In the genomic region with DNA sequence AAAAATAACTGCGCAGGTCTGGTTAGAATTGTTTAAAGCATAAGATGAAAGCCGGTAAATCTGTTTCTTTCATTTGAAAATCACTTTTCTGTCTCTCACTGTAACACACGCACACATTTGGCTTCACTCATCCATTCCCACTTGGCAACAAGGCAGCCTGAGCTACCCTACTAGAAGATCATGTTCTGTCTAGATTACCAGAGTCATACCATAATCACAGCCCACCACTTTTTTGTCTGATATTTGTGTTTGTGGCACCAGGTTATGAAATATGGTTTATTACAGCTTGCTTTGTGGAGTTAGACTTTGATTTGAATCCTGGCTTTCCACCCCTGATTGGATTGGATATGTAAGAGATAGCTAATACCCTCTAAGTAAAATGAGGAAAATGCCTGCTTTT, we compare ENCODE assay signal across 9 cellular contexts. TPM values are rescaled to one million over a fixed set of nuclear protein-coding genes. Genes with fewer than 3 reads are reported as not detected.
DNase-seq lines count a peak whose midpoint lies in the region; ATAC-seq and TF ChIP-seq lines count a peak whose summit lies in the region.
"Had no signal": no experiment of that assay in that cellular context is flagged by ENCODE, and none has a peak within 500 bp of the region (broad histone marks: within the 10 kb centered on the region; RNA-seq: fewer than 3 reads in every experiment).

No MANE protein-coding gene starts in this region.

- no peaks in the 10 kb centered on the region for H3K36me3 ChIP-seq in spleen

- no peaks in the 10 kb centered on the region for H3K9me3 Mint-ChIP-seq in T-helper 1 cell treated with Interleukin-12 subunit alpha and Interleukin-12 subunit beta and Interleukin-4 antibody, amounts not matched to agents 30 μg/mL and 1 μg/mL, for 36 hours
- H3K9me3 Mint-ChIP-seq in T-cell = no peaks in the 10 kb centered on the region

- H3K27me3 Mint-ChIP-seq in T-helper 1 cell treated with Interleukin-12 subunit alpha and Interleukin-12 subunit beta and Interleukin-4 antibody, amounts not matched to agents 30 μg/mL and 1 μg/mL, for 36 hours (ENCODE audit: low read depth) = no peaks in the 10 kb centered on the region
- H3K27me3 Mint-ChIP-seq in T-cell = no peaks in the 10 kb centered on the region

- no peak overlapping the region for H3K27ac Mint-ChIP-seq in T-helper 1 cell treated with Interleukin-12 subunit alpha and Interleukin-12 subunit beta and Interleukin-4 antibody, amounts not matched to agents 30 μg/mL and 1 μg/mL, for 36 hours
- peak overlapping the region; percentile 4 to 13 for H3K27ac Mint-ChIP-seq in T-cell

- H3K4me1 ChIP-seq in spleen = peaks cover 21 to 85% (median 60%) of the 10 kb centered on the region in 6 donors

- POLR2A ChIA-PET in T-cell (lab: Charles Lee) = interaction anchor here in 1 of 2 donors (0.6 to 1.6 kb wide), 2 partner anchors 26 to 55 kb away, joined by 4 read pairs; no protein-coding TSS in a partner anchor

- H3K27ac ChIP-seq in spleen = peak overlapping the region in 5 of 8 donors; percentile 5 to 39 (median 17)

- no peak for TF ChIP-seq CTCF in fibroblast of mammary gland (conservative IDR thresholded peaks at IDR 0.05; ENCODE audit: control insufficient read depth, insufficient read depth, low read depth, low read length)
- no peak for TF ChIP-seq CTCF in spleen (IDR thresholded peaks at IDR 0.05 in 8 of 11, conservative IDR thresholded peaks at IDR 0.05 in 3 of 11)

- ATAC-seq in T-cell (replicated peaks in 1 of 4) (no peak), GM19351 (IDR thresholded peaks at IDR 0.05; ENCODE audit: unreplicated experiment) (no peak)

- TF ChIP-seq POLR2A in spleen (IDR thresholded peaks at IDR 0.05) = no peak

- peaks cover 6% of the 10 kb centered on the region for H3K36me3 Mint-ChIP-seq in T-helper 1 cell treated with Interleukin-12 subunit alpha and Interleukin-12 subunit beta and Interleukin-4 antibody, amounts not matched to agents 30 μg/mL and 1 μg/mL, for 36 hours (ENCODE audit: low read depth)
- H3K36me3 Mint-ChIP-seq in T-cell = peaks cover 4% of the 10 kb centered on the region

- H3K27me3 ChIP-seq in spleen (replicated peaks in 1 of 7) = no peaks in the 10 kb centered on the region

- peaks cover 43% of the 10 kb centered on the region for H3K4me1 Mint-ChIP-seq in T-helper 1 cell treated with Interleukin-12 subunit alpha and Interleukin-12 subunit beta and Interleukin-4 antibody, amounts not matched to agents 30 μg/mL and 1 μg/mL, for 36 hours (ENCODE audit: low read depth)
- peaks cover 62 to 69% (median 65%) of the 10 kb centered on the region in 3 donors for H3K4me1 Mint-ChIP-seq in T-cell

- intact Hi-C loops in spleen (cut with DNase I; ENCODE audit: low total_unique reads) = no loop called here

- CTCF ChIA-PET in T-cell (lab: Charles Lee) = interaction anchor here (0.5 to 1.1 kb wide), 5 partner anchors 11 to 1356 kb away, joined by 3 to 5 read pairs (median 3); no protein-coding TSS in a partner anchor

- H3K4me3 ChIP-seq in fibroblast of mammary gland (ENCODE audit: control insufficient read depth, low read depth, low read length) (peak overlapping the region; percentile 98), spleen (peak overlapping the region in 1 of 8 donors; percentile 95)

- H3K4me3 Mint-ChIP-seq in T-helper 1 cell treated with Interleukin-12 subunit alpha and Interleukin-12 subunit beta and Interleukin-4 antibody, amounts not matched to agents 30 μg/mL and 1 μg/mL, for 36 hours = peak overlapping the region; percentile 16
- peak overlapping the region; percentile 99 to 100 (median 99) for H3K4me3 Mint-ChIP-seq in T-cell

- DNase-seq in T-helper 1 cell (no peak), T-cell (no peak), fibroblast of mammary gland (ENCODE audit: low read depth) (peak; percentile 41), spleen (no peak), pons (ENCODE audit: low spot score) (no peak), NCI-H1694 treated with DMSO at 0.1 percent for 48 hours (lab: John Stamatoyannopoulos, UW) (no peak)
- DNase-seq: stimulated activated CD4-positive, alpha-beta T cell treated with anti-CD3 and anti-CD28 coated beads, Interleukin-1b, Interleukin-23, amount 100 ng/mL, for 48 hours had no signal

- 86 to 95% (median 91%) methylated on average over 3 of the region's 3 CpGs for WGBS in spleen, 5 donors

- H3K9me3 ChIP-seq in spleen = no peaks in the 10 kb centered on the region

RNA-seq across cellular contexts. Expression of gene USO1, which starts 2.2 kb away (rescaled TPM):
- total RNA-seq in T-cell (10 to 100 TPM; 24.9 to 40.5 (median 34.6) TPM), spleen (10 to 100 TPM; 42.9 to 64.8 (median 51.9) TPM)
- 10 to 100 TPM; 16.4 to 20.6 (median 19.3) TPM for polyA plus RNA-seq in spleen

RNA-seq across cellular contexts. Expression of gene G3BP2, which starts 53.4 kb away (rescaled TPM):
- total RNA-seq in T-cell (100 to 1,000 TPM; 135 to 316 (median 141) TPM), spleen (100 to 1,000 TPM in 5 of 7 donors, 10 to 100 TPM in 2; 90.8 to 113 (median 106) TPM)
- polyA plus RNA-seq in spleen = 10 to 100 TPM; 15.2 to 31.9 (median 19.9) TPM
